ENCODE assay signal across 19 cellular contexts in the genomic region with DNA sequence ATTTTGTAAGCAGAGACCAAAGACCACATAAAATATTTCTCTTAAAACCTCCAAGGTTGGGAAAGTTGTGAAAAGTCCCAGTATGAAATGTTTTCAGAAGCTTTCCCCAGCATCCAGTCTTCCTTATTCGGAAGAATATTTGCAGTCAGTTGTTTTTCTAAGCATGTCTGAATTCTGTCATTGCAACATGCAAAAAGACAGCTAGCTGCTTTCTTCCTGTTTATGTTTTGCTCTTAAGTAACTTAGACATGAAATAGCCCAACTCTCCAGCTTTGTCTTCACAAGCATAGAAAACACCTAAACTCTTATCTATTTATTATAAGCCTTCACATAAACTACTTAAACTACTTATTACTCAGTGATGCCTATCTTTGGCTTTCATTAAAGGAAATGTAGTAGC. TPM values are rescaled to one million over a fixed set of nuclear protein-coding genes. Genes with fewer than 3 reads are reported as not detected.
"Had no signal": no experiment of that assay in that cellular context is flagged by ENCODE, and none has a peak within 500 bp of the region (broad histone marks: within the 10 kb centered on the region; RNA-seq: fewer than 3 reads in every experiment).

No MANE protein-coding gene starts in this region.

- H3K27ac Mint-ChIP-seq: activated CD4-positive, alpha-beta memory T cell treated with anti-CD3 and anti-CD28 coated beads, Interleukin-2, amount 10 ng/mL, durations not matched to agents 7 days and 5 days; activated CD8-positive, alpha-beta memory T cell treated with anti-CD3 and anti-CD28 coated beads, Interleukin-2, amount 10 ng/mL, durations not matched to agents 7 days and 5 days; activated naive CD8-positive, alpha-beta T cell treated with anti-CD3 and anti-CD28 coated beads, Interleukin-2, amount 10 ng/mL, durations not matched to agents 7 days and 5 days; activated T-helper 2 cell treated with anti-CD3 and anti-CD28 coated beads, Interferon-gamma antibody, Interleukin-2, Interleukin-4, amounts not matched to agents 10 μg/mL and 5 μg/mL and 100 μg/mL, durations not matched to agents 14 hours and 24 hours and 36 hours; mesothelial cell of epicardium; natural killer cell treated with Interleukin-12 subunit alpha and Interleukin-12 subunit beta and Interleukin-15 and Interleukin-18, amount 100 ng/mL, for 72 hours; type B pancreatic cell; WTC11 had no signal

- H3K27ac ChIP-seq: brain microvascular endothelial cell, hepatocyte, lower lobe of right lung, neutrophil had no signal

- H3K4me3 Mint-ChIP-seq: activated CD4-positive, alpha-beta memory T cell treated with anti-CD3 and anti-CD28 coated beads, Interleukin-2, amount 10 ng/mL, durations not matched to agents 7 days and 5 days; activated CD8-positive, alpha-beta memory T cell treated with anti-CD3 and anti-CD28 coated beads, Interleukin-2, amount 10 ng/mL, durations not matched to agents 7 days and 5 days; activated naive CD8-positive, alpha-beta T cell treated with anti-CD3 and anti-CD28 coated beads, Interleukin-2, amount 10 ng/mL, durations not matched to agents 7 days and 5 days; mesothelial cell of epicardium; natural killer cell treated with Interleukin-12 subunit alpha and Interleukin-12 subunit beta and Interleukin-15 and Interleukin-18, amount 100 ng/mL, for 72 hours; stimulated activated naive CD8-positive, alpha-beta T cell treated with anti-CD3 and anti-CD28 coated beads, Interleukin-15, amount 100 ng/mL, for 72 hours; type B pancreatic cell; WTC11 had no signal

- H3K36me3 ChIP-seq: brain microvascular endothelial cell, lower lobe of right lung, neutrophil had no signal

- H3K9me3 ChIP-seq: lower lobe of right lung, neutrophil had no signal

- H3K4me1 Mint-ChIP-seq: activated CD4-positive, alpha-beta memory T cell treated with anti-CD3 and anti-CD28 coated beads, Interleukin-2, amount 10 ng/mL, durations not matched to agents 7 days and 5 days; activated CD8-positive, alpha-beta memory T cell treated with anti-CD3 and anti-CD28 coated beads, Interleukin-2, amount 10 ng/mL, durations not matched to agents 7 days and 5 days; activated naive CD8-positive, alpha-beta T cell treated with anti-CD3 and anti-CD28 coated beads, Interleukin-2, amount 10 ng/mL, durations not matched to agents 7 days and 5 days; mesothelial cell of epicardium; stimulated activated naive CD8-positive, alpha-beta T cell treated with anti-CD3 and anti-CD28 coated beads, Interleukin-15, amount 100 ng/mL, for 72 hours; WTC11 had no signal

- H3K36me3 Mint-ChIP-seq: activated CD8-positive, alpha-beta memory T cell treated with anti-CD3 and anti-CD28 coated beads, Interleukin-2, amount 10 ng/mL, durations not matched to agents 7 days and 5 days; activated naive CD8-positive, alpha-beta T cell treated with anti-CD3 and anti-CD28 coated beads, Interleukin-2, amount 10 ng/mL, durations not matched to agents 7 days and 5 days; type B pancreatic cell had no signal

- H3K4me3 ChIP-seq: hepatocyte, lower lobe of right lung had no signal

- ATAC-seq: activated CD8-positive, alpha-beta memory T cell treated with anti-CD3 and anti-CD28 coated beads, Interleukin-2, amount 10 ng/mL, durations not matched to agents 7 days and 5 days; lower lobe of right lung; natural killer cell treated with Interleukin-12 subunit alpha and Interleukin-12 subunit beta and Interleukin-15 and Interleukin-18, amount 100 ng/mL, for 72 hours; stimulated activated naive CD8-positive, alpha-beta T cell treated with anti-CD3 and anti-CD28 coated beads, Interleukin-15, amount 100 ng/mL, for 72 hours; WTC11 had no signal

- DNase-seq: activated CD4-positive, alpha-beta memory T cell treated with anti-CD3 and anti-CD28 coated beads, Interleukin-2, amount 10 ng/mL, durations not matched to agents 7 days and 5 days; activated CD4-positive, alpha-beta T cell treated with anti-CD3 and anti-CD28 coated beads for 48 hours; activated CD8-positive, alpha-beta memory T cell treated with anti-CD3 and anti-CD28 coated beads, Interleukin-2, amount 10 ng/mL, durations not matched to agents 7 days and 5 days; activated naive CD4-positive, alpha-beta T cell treated with Interleukin-2 at 50 U/mL for 16 hours; activated naive CD8-positive, alpha-beta T cell treated with anti-CD3 and anti-CD28 coated beads, Interleukin-2, amount 10 ng/mL, durations not matched to agents 7 days and 5 days; anterior cingulate cortex; brain microvascular endothelial cell; effector CD4-positive, alpha-beta T cell; lower lobe of right lung; stimulated activated naive CD8-positive, alpha-beta T cell treated with anti-CD3 and anti-CD28 coated beads, Interleukin-15, amount 100 ng/mL, for 72 hours had no signal

- H3K4me2 ChIP-seq: hepatocyte had no signal

- H3K9me3 Mint-ChIP-seq: activated CD4-positive, alpha-beta memory T cell treated with anti-CD3 and anti-CD28 coated beads, Interleukin-2, amount 10 ng/mL, durations not matched to agents 7 days and 5 days; activated naive CD8-positive, alpha-beta T cell treated with anti-CD3 and anti-CD28 coated beads, Interleukin-2, amount 10 ng/mL, durations not matched to agents 7 days and 5 days had no signal

- H3K79me2 ChIP-seq: hepatocyte had no signal

- H2AFZ ChIP-seq: hepatocyte had no signal

- H3K27me3 Mint-ChIP-seq: type B pancreatic cell had no signal

- H3K4me1 ChIP-seq: lower lobe of right lung had no signal

- H3K27me3 ChIP-seq: brain microvascular endothelial cell, hepatocyte, neutrophil had no signal

RNA-seq across cellular contexts. Expression of a gene that starts 57.9 kb away (rescaled TPM):
- total RNA-seq: activated CD4-positive, alpha-beta memory T cell treated with anti-CD3 and anti-CD28 coated beads, Interleukin-2, amount 10 ng/mL, durations not matched to agents 7 days and 5 days; activated CD8-positive, alpha-beta memory T cell treated with anti-CD3 and anti-CD28 coated beads, Interleukin-2, amount 10 ng/mL, durations not matched to agents 7 days and 5 days; activated naive CD8-positive, alpha-beta T cell treated with anti-CD3 and anti-CD28 coated beads, Interleukin-2, amount 10 ng/mL, durations not matched to agents 7 days and 5 days; activated T-helper 2 cell treated with anti-CD3 and anti-CD28 coated beads, Interferon-gamma antibody, Interleukin-2, Interleukin-4, amounts not matched to agents 10 μg/mL and 5 μg/mL and 100 μg/mL, durations not matched to agents 14 hours and 24 hours and 36 hours; lower lobe of right lung; mesothelial cell of epicardium; natural killer cell treated with Interleukin-12 subunit alpha and Interleukin-12 subunit beta and Interleukin-15 and Interleukin-18, amount 100 ng/mL, for 72 hours; SK-MEL-5; T-helper 2 cell treated with Interferon-gamma antibody and Interleukin-4, amounts not matched to agents 100 ng/mL and 5 ng/mL, for 36 hours; WTC11 had no signal
- polyA plus RNA-seq: hepatocyte had no signal
